9 cellular contexts compared by ENCODE assay signal in the genomic region with DNA sequence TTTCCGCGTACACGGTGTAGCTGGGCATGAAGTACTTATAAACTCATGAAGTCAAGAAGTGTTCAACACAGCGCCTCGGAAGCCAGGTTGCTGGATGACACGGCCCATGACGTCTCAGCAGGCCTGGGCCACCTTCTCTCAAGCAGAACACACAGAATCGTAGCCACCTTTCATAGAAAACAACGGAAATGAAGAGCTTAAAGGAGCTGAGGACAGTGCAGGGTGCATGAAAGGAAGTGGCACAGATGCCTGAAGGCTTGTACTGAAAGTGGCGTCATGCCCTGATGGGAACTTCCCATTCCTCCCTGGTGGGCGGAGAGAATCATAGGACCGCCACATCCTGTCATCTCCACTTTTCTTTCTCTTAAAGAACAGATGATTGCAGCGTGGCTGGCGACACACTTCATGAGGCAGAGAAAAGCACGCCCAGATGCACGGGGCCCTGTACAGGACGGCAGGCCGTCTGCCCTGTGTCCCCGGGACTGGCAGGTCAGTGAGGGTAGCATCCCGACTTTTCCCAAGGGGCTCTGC. TPM values are rescaled to one million over a fixed set of nuclear protein-coding genes. Genes with fewer than 3 reads are reported as not detected.
A peak's percentile ranks its signal among the peaks of the same experiment; 100 is the strongest.
DNase-seq lines count a peak whose midpoint lies in the region; ATAC-seq and TF ChIP-seq lines count a peak whose summit lies in the region.
"Had no signal": no experiment of that assay in that cellular context is flagged by ENCODE, and none has a peak within 500 bp of the region (broad histone marks: within the 10 kb centered on the region; RNA-seq: fewer than 3 reads in every experiment).

No MANE protein-coding gene starts in this region.

- peaks cover 17% of the 10 kb centered on the region for H3K4me1 ChIP-seq in BE2C
- H3K4me1 ChIP-seq: tibial artery had no signal

- TF ChIP-seq CTCF in BE2C (IDR thresholded peaks at IDR 0.05; ENCODE audit: low read depth, low read length), result no peak

- no peaks in the 10 kb centered on the region for H3K27me3 ChIP-seq in BE2C
- H3K27me3 ChIP-seq: tibial artery had no signal

- DNase-seq in BE2C, result peak; percentile 66
- DNase-seq in activated CD8-positive, alpha-beta memory T cell treated with anti-CD3 and anti-CD28 coated beads for 1 hour (ENCODE audit: extremely low read depth in 1 of 2, low read depth in 1 of 2), result peak; percentile 22 to 39
- DNase-seq in iris pigment epithelial cell (ENCODE audit: low read depth), result peak; percentile 29
- DNase-seq in stimulated activated CD8-positive, alpha-beta memory T cell treated with anti-CD3 and anti-CD28 coated beads, Interleukin-7, amount 100 ng/mL, for 48 hours (ENCODE audit: extremely low read depth in 1 of 2, low read depth in 1 of 2), result peak; percentile 25 to 75
- no peak for DNase-seq in cerebellar cortex (ENCODE audit: low spot score)
- DNase-seq in OCI-M1 (lab: John Stamatoyannopoulos, UW), result no peak

- H3K4me3 ChIP-seq in BE2C (ENCODE audit: low read depth, low read length), result peak overlapping the region; percentile 17; the same call in 1 of the 2 replicates
- H3K4me3 ChIP-seq: tibial artery had no signal

- ATAC-seq in GM19351 (IDR thresholded peaks at IDR 0.05; ENCODE audit: unreplicated experiment), result peak; percentile 82
- ATAC-seq in HG03460 (IDR thresholded peaks at IDR 0.05; ENCODE audit: unreplicated experiment), result peak; percentile 85

- no peaks in the 10 kb centered on the region for H3K9me3 ChIP-seq in BE2C
- H3K9me3 ChIP-seq: tibial artery had no signal

- 0 out of 2 replicates have a peak, but pooled peaks cover 2% of the 10 kb centered on the region for H3K36me3 ChIP-seq in BE2C

RNA-seq across cellular contexts. Expression of gene HDAC4, which starts 31.1 kb away (rescaled TPM):
- polyA plus RNA-seq in BE2C (2012; ENCODE audit: insufficient read depth, insufficient read length, low read depth), result 9.3 TPM

Comparison
In these comparisons a context has a peak if more than half of its experiments do, and no peak if none do; other contexts are left out.
1. DNase-seq: peak in BE2C (single experiment), activated CD8-positive, alpha-beta memory T cell treated with anti-CD3 and anti-CD28 coated beads for 1 hour (2 of 2), iris pigment epithelial cell (single experiment) and stimulated activated CD8-positive, alpha-beta memory T cell treated with anti-CD3 and anti-CD28 coated beads, Interleukin-7, amount 100 ng/mL, for 48 hours (2 of 2); none in cerebellar cortex (single experiment) and OCI-M1 (single experiment).